ENCODE assay signal across 8 cellular contexts in genomic region chr7:100177040-100178001, GRCh38. TPM values are rescaled to one million over a fixed set of nuclear protein-coding genes. Genes with fewer than 3 reads are reported as not detected.
DNase-seq lines count a peak whose midpoint lies in the region; ATAC-seq and TF ChIP-seq lines count a peak whose summit lies in the region.

TSS of gene GPC2 (minus strand) at chr7:100177381. CDS start at chr7:100177199, 182 bp downstream.
TSS of gene STAG3 (plus strand) at chr7:100177918. CDS start at chr7:100180557, 2,639 bp downstream.

- H3K9me3 ChIP-seq in BLaER1 treated with 17β-estradiol and CSF1 and Interleukin-3, amounts not matched to agents 10 nM and 100 nM (replicated peaks in 1 of 11), result peaks cover 0 to 7% (median 4%) of the 10 kb centered on the region in 11 experiments; a peak in 9 of 22 replicates
- H3K9me3 ChIP-seq in liver (ENCODE audit: control insufficient read depth in 4 of 4, low read length in 3 of 4), result no peaks in the 10 kb centered on the region

- peaks cover 4% of the 10 kb centered on the region for H3K9me3 Mint-ChIP-seq in activated CD4-positive, alpha-beta T cell treated with anti-CD3 and anti-CD28 coated beads, Interleukin-2, amount 10 ng/mL, durations not matched to agents 24 days and 14 days

- H3K9ac ChIP-seq in BLaER1 treated with 17β-estradiol and CSF1 and Interleukin-3, amounts not matched to agents 10 nM and 100 nM, result peak within 1 kb of the TSS; percentile 47 to 92 (median 89); a peak in 21 of 22 replicates
- H3K9ac ChIP-seq in liver (ENCODE audit: low read depth in 1 of 2, low read length in 2 of 2), result no peak within 1 kb of the TSS

- peak within 1 kb of the TSS; percentile 53 to 98 (median 90) for H3K4me3 ChIP-seq in BLaER1 treated with 17β-estradiol and CSF1 and Interleukin-3, amounts not matched to agents 10 nM and 100 nM
- H3K4me3 ChIP-seq in liver (ENCODE audit: low read depth in 1 of 3, low read length in 3 of 3), result peak within 1 kb of the TSS in 1 of 3 donors; percentile 47

- TF ChIP-seq RAD21 in liver (IDR thresholded peaks at IDR 0.05), result no peak

- peaks cover 32% of the 10 kb centered on the region for H3K4me1 Mint-ChIP-seq in activated CD4-positive, alpha-beta T cell treated with anti-CD3 and anti-CD28 coated beads, Interleukin-2, amount 10 ng/mL, durations not matched to agents 24 days and 14 days

- H3K4me1 ChIP-seq in BLaER1 treated with 17β-estradiol and CSF1 and Interleukin-3, amounts not matched to agents 10 nM and 100 nM, result peaks cover 6 to 42% (median 27%) of the 10 kb centered on the region in 10 experiments; a peak in 18 of 20 replicates
- peaks cover 0 to 10% (median 5%) of the 10 kb centered on the region in 4 donors for H3K4me1 ChIP-seq in liver (ENCODE audit: control insufficient read depth in 4 of 4, insufficient read depth in 4 of 4, low read length in 3 of 4)

- ATAC-seq in GM19328 (IDR thresholded peaks at IDR 0.05; ENCODE audit: unreplicated experiment) (peak; percentile 90), HG03460 (IDR thresholded peaks at IDR 0.05; ENCODE audit: unreplicated experiment) (peak; percentile 85)

- peaks cover 7% of the 10 kb centered on the region for H3K36me3 Mint-ChIP-seq in activated CD4-positive, alpha-beta T cell treated with anti-CD3 and anti-CD28 coated beads, Interleukin-2, amount 10 ng/mL, durations not matched to agents 24 days and 14 days (ENCODE audit: low read depth)

- 8% methylated on average over 78 of the region's 78 CpGs for WGBS in liver

- H4K20me1 ChIP-seq in BLaER1 treated with 17β-estradiol and CSF1 and Interleukin-3, amounts not matched to agents 10 nM and 100 nM, result peaks cover 0 to 34% (median 14%) of the 10 kb centered on the region in 11 experiments; a peak in 15 of 22 replicates

- peak within 1 kb of the TSS; percentile 81 to 99 (median 93) for H3K4me2 ChIP-seq in BLaER1 treated with 17β-estradiol and CSF1 and Interleukin-3, amounts not matched to agents 10 nM and 100 nM

- peaks cover 0 to 30% (median 27%) of the 10 kb centered on the region in 11 experiments; a peak in 17 of 22 replicates for H3K36me3 ChIP-seq in BLaER1 treated with 17β-estradiol and CSF1 and Interleukin-3, amounts not matched to agents 10 nM and 100 nM
- no peaks in the 10 kb centered on the region for H3K36me3 ChIP-seq in liver (ENCODE audit: control insufficient read depth in 4 of 4, insufficient read depth in 3 of 4, low read depth in 1 of 4, low read length in 3 of 4)

- intact Hi-C loops in activated CD4-positive, alpha-beta T cell treated with anti-CD3 and anti-CD28 coated beads, Interleukin-2, amount 10 ng/mL, durations not matched to agents 24 days and 14 days (cut with micrococcal nuclease), result no loop called here

- H3K4me3 Mint-ChIP-seq in activated CD4-positive, alpha-beta T cell treated with anti-CD3 and anti-CD28 coated beads, Interleukin-2, amount 10 ng/mL, durations not matched to agents 24 days and 14 days, result peak within 1 kb of the TSS; percentile 83

- peaks cover 9 to 19% (median 14%) of the 10 kb centered on the region in 11 experiments; a peak in 21 of 22 replicates for H3K27me3 ChIP-seq in BLaER1 treated with 17β-estradiol and CSF1 and Interleukin-3, amounts not matched to agents 10 nM and 100 nM
- H3K27me3 ChIP-seq in liver (ENCODE audit: control insufficient read depth in 4 of 4, insufficient read depth in 4 of 4, low read length in 3 of 4), result no peaks in the 10 kb centered on the region

- peak within 1 kb of the TSS; percentile 42 for H3K27ac Mint-ChIP-seq in activated CD4-positive, alpha-beta T cell treated with anti-CD3 and anti-CD28 coated beads, Interleukin-2, amount 10 ng/mL, durations not matched to agents 24 days and 14 days

- peaks cover 4% of the 10 kb centered on the region for H3K27me3 Mint-ChIP-seq in activated CD4-positive, alpha-beta T cell treated with anti-CD3 and anti-CD28 coated beads, Interleukin-2, amount 10 ng/mL, durations not matched to agents 24 days and 14 days

- DNase-seq in NCI-H524 treated with DMSO at 0.1 percent for 48 hours (lab: John Stamatoyannopoulos, UW) (peak; percentile 71), dermis blood vessel endothelial cell (peak; percentile 97)
- peak; percentile 99 for DNase-seq in activated CD4-positive, alpha-beta T cell treated with anti-CD3 and anti-CD28 coated beads, Interleukin-2, amount 10 ng/mL, durations not matched to agents 24 days and 14 days
- DNase-seq in stimulated activated CD4-positive, alpha-beta T cell treated with anti-CD3 and anti-CD28 coated beads, Interleukin-2, amount 100 ng/mL, for 48 hours, result peak; percentile 98 to 99

- peak within 1 kb of the TSS in 9 of 11 experiments; percentile 55 to 90 (median 85); a peak in 18 of 22 replicates for H3K27ac ChIP-seq in BLaER1 treated with 17β-estradiol and CSF1 and Interleukin-3, amounts not matched to agents 10 nM and 100 nM
- H3K27ac ChIP-seq in liver (ENCODE audit: low read depth in 1 of 2, low read length in 2 of 2), result no peak within 1 kb of the TSS

- TF ChIP-seq CTCF in liver (IDR thresholded peaks at IDR 0.05; ENCODE audit: low read depth, low read length, missing input control), result no peak

TF ChIP-seq in liver, 16 proteins besides CTCF, POLR2A, EP300 and RAD21:
- TF ChIP-seq RXRA (IDR thresholded peaks at IDR 0.05) (no peak), HNF4G (IDR thresholded peaks at IDR 0.05) (no peak), YY1 (IDR thresholded peaks at IDR 0.05) (peak; percentile 42), SP1 (IDR thresholded peaks at IDR 0.05) (peak; percentile 52), ZBTB33 (IDR thresholded peaks at IDR 0.05) (peak; percentile 71), MAX (IDR thresholded peaks at IDR 0.05) (peak; percentile 24)

RNA-seq across cellular contexts. Expression of gene GPC2, which starts in this region (rescaled TPM):
- total RNA-seq in activated CD4-positive, alpha-beta T cell treated with anti-CD3 and anti-CD28 coated beads, Interleukin-2, amount 10 ng/mL, durations not matched to agents 24 days and 14 days, result 6.3 and 7.9 TPM in 2 replicates
- total RNA-seq in dermis blood vessel endothelial cell (2.8 and 4.4 TPM in 2 replicates), liver (under 1 TPM; 0.33 to 0.79 TPM)
- polyA plus RNA-seq in liver, result under 1 TPM in 1 of 2 donors, not detected in 1; 0.14 TPM

RNA-seq across cellular contexts. Expression of gene STAG3, which starts in this region (rescaled TPM):
- 23.7 TPM in 2 replicates for total RNA-seq in activated CD4-positive, alpha-beta T cell treated with anti-CD3 and anti-CD28 coated beads, Interleukin-2, amount 10 ng/mL, durations not matched to agents 24 days and 14 days
- total RNA-seq in dermis blood vessel endothelial cell (0.17 and 0.23 TPM in 2 replicates), liver (1 to 10 TPM in 1 of 2 donors, under 1 TPM in 1; 0.28 to 1.1 TPM)
- 1 to 10 TPM; 5.4 to 7.0 TPM for polyA plus RNA-seq in liver

Comparison
In these comparisons a context has a peak if more than half of its experiments do, and no peak if none do; other contexts are left out.
1. RNA of gene STAG3 (total RNA-seq): 23.7 TPM in activated CD4-positive, alpha-beta T cell treated with anti-CD3 and anti-CD28 coated beads, Interleukin-2, amount 10 ng/mL, durations not matched to agents 24 days and 14 days; 0.28 to 1.1 TPM in liver and 0.17 to 0.23 TPM in dermis blood vessel endothelial cell; every median in the first group is over 10 times any median in the second.
2. H3K27ac ChIP-seq: peak in BLaER1 treated with 17β-estradiol and CSF1 and Interleukin-3, amounts not matched to agents 10 nM and 100 nM (9 of 11); none in liver (0 of 2).
3. H3K9ac ChIP-seq: peak in BLaER1 treated with 17β-estradiol and CSF1 and Interleukin-3, amounts not matched to agents 10 nM and 100 nM (11 of 11); none in liver (0 of 2).
4. Peak in every context shown above with its lines, with median percentiles within 50 percentile points of each other: DNase-seq.